8 cellular contexts compared by ENCODE assay signal in the genomic region with DNA sequence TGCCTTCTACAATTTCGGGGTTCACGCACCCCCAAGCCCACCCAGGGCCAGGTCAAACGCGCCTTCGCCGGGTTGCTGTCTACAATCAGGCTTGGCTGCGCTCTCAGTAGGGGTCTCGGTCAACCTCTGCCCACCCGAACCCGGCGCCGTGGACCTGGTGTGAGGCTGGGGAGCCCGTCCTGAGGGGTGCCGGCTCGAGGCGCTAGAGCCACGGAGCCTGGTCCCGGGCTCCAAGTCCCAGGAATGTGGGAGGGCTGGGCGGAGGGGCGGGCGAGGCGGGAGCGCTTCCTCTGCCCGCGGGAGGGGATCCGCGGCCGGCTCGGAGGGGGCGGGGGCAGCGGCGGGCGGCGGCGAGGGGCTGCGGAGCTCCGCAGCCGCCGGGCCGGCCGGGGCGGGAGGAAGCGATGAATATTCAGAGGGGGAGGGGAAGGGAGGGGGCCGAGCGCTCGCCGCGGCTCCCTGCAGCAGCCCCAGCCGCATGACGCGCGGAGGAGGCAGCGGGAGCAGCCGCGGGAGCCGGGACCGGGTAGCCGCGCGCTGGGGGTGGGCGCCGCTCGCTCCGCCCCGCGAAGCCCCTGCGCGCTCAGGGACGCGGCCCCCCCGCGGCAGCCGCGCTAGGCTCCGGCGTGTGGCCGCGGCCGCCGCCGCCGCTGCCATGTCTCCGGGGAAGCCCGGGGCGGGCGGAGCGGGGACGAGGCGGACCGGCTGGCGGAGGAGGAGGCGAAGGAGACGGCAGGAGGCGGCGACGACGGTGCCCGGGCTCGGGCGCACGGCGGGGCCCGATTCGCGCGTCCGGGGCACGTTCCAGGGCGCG. TPM values are rescaled to one million over a fixed set of nuclear protein-coding genes. Genes with fewer than 3 reads are reported as not detected.
DNase-seq lines count a peak whose midpoint lies in the region; ATAC-seq and TF ChIP-seq lines count a peak whose summit lies in the region.

A gene (plus strand): TSS at position 467 of the 814 bp plus-strand sequence. CDS start 354 bp downstream, outside the sequence.

- peak within 1 kb of the TSS; percentile 67 for H3K4me2 ChIP-seq in neuronal stem cell (ENCODE audit: insufficient read depth, low read length, poor library complexity, severe bottlenecking)

- peak within 1 kb of the TSS; percentile 95 for H2BK120ac ChIP-seq in neuronal stem cell (ENCODE audit: low read depth, low read length)

- intact Hi-C loops in upper lobe of right lung (cut with DNase I): no loop called here

- no peak within 1 kb of the TSS for H4K8ac ChIP-seq in neuronal stem cell (ENCODE audit: low read depth, low read length)

- peak within 1 kb of the TSS; percentile 77 for H4K91ac ChIP-seq in neuronal stem cell (ENCODE audit: low read depth, low read length, poor library complexity)

- H3K4me1 ChIP-seq in neuronal stem cell (ENCODE audit: control insufficient read depth in 2 of 2, insufficient read depth in 1 of 2, low read depth in 1 of 2, low read length in 2 of 2) (peaks cover 14 to 19% of the 10 kb centered on the region in 2 donors), upper lobe of right lung (peaks cover 15% of the 10 kb centered on the region)

- peaks cover 37% of the 10 kb centered on the region for H3K4me1 Mint-ChIP-seq in activated naive CD4-positive, alpha-beta T cell treated with anti-CD3 and anti-CD28 coated beads, Interleukin-2, amount 10 ng/mL, durations not matched to agents 7 days and 5 days

- peak within 1 kb of the TSS; percentile 67 to 94 for H3K4me3 ChIP-seq in neuronal stem cell (ENCODE audit: low read length in 2 of 2)
- peak within 1 kb of the TSS; percentile 88 for H3K4me3 ChIP-seq in upper lobe of right lung

- no peaks in the 10 kb centered on the region for H3K27me3 ChIP-seq in neuronal stem cell (ENCODE audit: control insufficient read depth in 3 of 3, insufficient read depth in 3 of 3, low read depth in 1 of 3, low read length in 3 of 3)
- no peaks in the 10 kb centered on the region for H3K27me3 ChIP-seq in upper lobe of right lung

- no peak for TF ChIP-seq CTCF in upper lobe of right lung (IDR thresholded peaks at IDR 0.05)

- H3K4me3 Mint-ChIP-seq in activated naive CD4-positive, alpha-beta T cell treated with anti-CD3 and anti-CD28 coated beads, Interleukin-2, amount 10 ng/mL, durations not matched to agents 7 days and 5 days: peak within 1 kb of the TSS; percentile 98

- peak within 1 kb of the TSS; percentile 93 for H3K9ac ChIP-seq in neuronal stem cell (ENCODE audit: low read depth, low read length, poor library complexity)

- peak within 1 kb of the TSS; percentile 92 for H3K14ac ChIP-seq in neuronal stem cell (ENCODE audit: low read length)

- H3K27me3 Mint-ChIP-seq in activated naive CD4-positive, alpha-beta T cell treated with anti-CD3 and anti-CD28 coated beads, Interleukin-2, amount 10 ng/mL, durations not matched to agents 7 days and 5 days: peaks cover 37% of the 10 kb centered on the region

- H3K36me3 Mint-ChIP-seq in activated naive CD4-positive, alpha-beta T cell treated with anti-CD3 and anti-CD28 coated beads, Interleukin-2, amount 10 ng/mL, durations not matched to agents 7 days and 5 days: peaks cover 27% of the 10 kb centered on the region

- H2AK5ac ChIP-seq in neuronal stem cell (ENCODE audit: low read depth, low read length): peak within 1 kb of the TSS; percentile 58

- H2BK5ac ChIP-seq in neuronal stem cell (ENCODE audit: low read length): peak within 1 kb of the TSS; percentile 80

- H2BK12ac ChIP-seq in neuronal stem cell (ENCODE audit: low read length): peak within 1 kb of the TSS; percentile 80

- H2BK15ac ChIP-seq in neuronal stem cell (ENCODE audit: low read length): peak within 1 kb of the TSS; percentile 96

- H3K27ac Mint-ChIP-seq in activated naive CD4-positive, alpha-beta T cell treated with anti-CD3 and anti-CD28 coated beads, Interleukin-2, amount 10 ng/mL, durations not matched to agents 7 days and 5 days: peak within 1 kb of the TSS; percentile 89

- ATAC-seq in GM18868 (IDR thresholded peaks at IDR 0.05; ENCODE audit: unreplicated experiment) (peak; percentile 61), HG03159 (IDR thresholded peaks at IDR 0.05; ENCODE audit: unreplicated experiment) (peak; percentile 43), upper lobe of right lung (peak; percentile 76)

- H3K9me3 ChIP-seq in neuronal stem cell (replicated peaks in 1 of 2; ENCODE audit: control insufficient read depth in 2 of 2, insufficient read depth in 1 of 2, low read depth in 1 of 2, low read length in 2 of 2) (no peaks in the 10 kb centered on the region), upper lobe of right lung (no peaks in the 10 kb centered on the region)

- no CpG with 5 or more reads among the region's 110 CpGs for WGBS in neuronal stem cell (ENCODE audit: extremely low coverage in 2 of 2, insufficient read length in 2 of 2, insufficient replicate concordance in 1 of 2), 2 donors

- CTCF ChIA-PET in activated naive CD4-positive, alpha-beta T cell treated with anti-CD3 and anti-CD28 coated beads, Interleukin-2, amount 10 ng/mL, durations not matched to agents 7 days and 5 days (lab: Charles Lee): interaction anchor here (1.0 to 1.7 kb wide), 3 partner anchors 9 to 127 kb away, joined by 3 to 13 read pairs (median 10); no protein-coding TSS in a partner anchor

- H3K23ac ChIP-seq in neuronal stem cell (ENCODE audit: low read depth, low read length, poor library complexity): peak within 1 kb of the TSS; percentile 50

- peak within 1 kb of the TSS; percentile 96 for H2AFZ ChIP-seq in neuronal stem cell (ENCODE audit: low read length)

- in situ Hi-C loops in ACHN (cut with HindIII; ENCODE audit: low pct_ligation_motif_present, low pct_unique_long_range_greater_than_20kb, low sequenced_read_pairs): no loop called here

- peak within 1 kb of the TSS; percentile 24 for H3K4ac ChIP-seq in neuronal stem cell (ENCODE audit: low read length)

- H3K79me1 ChIP-seq in neuronal stem cell (ENCODE audit: low read depth, low read length): no peaks in the 10 kb centered on the region

- H3K18ac ChIP-seq in neuronal stem cell (ENCODE audit: low read length): peak within 1 kb of the TSS; percentile 100

- H3K27ac ChIP-seq in neuronal stem cell (replicated peaks; ENCODE audit: low read length) (peak within 1 kb of the TSS; percentile 80), upper lobe of right lung (peak within 1 kb of the TSS; percentile 80)

- H3K9me3 Mint-ChIP-seq in activated naive CD4-positive, alpha-beta T cell treated with anti-CD3 and anti-CD28 coated beads, Interleukin-2, amount 10 ng/mL, durations not matched to agents 7 days and 5 days: no peaks in the 10 kb centered on the region

- DNase-seq in ACHN: peak; percentile 55
- DNase-seq in RPMI8226: peak; percentile 30
- peak; percentile 72 for DNase-seq in activated naive CD4-positive, alpha-beta T cell treated with anti-CD3 and anti-CD28 coated beads, Interleukin-2, amount 10 ng/mL, durations not matched to agents 7 days and 5 days
- no peak for DNase-seq in glomerular endothelial cell (ENCODE audit: extremely low read depth, low read depth, low spot score)
- DNase-seq in neuronal stem cell (ENCODE audit: low spot score): peak; percentile 74
- peak; percentile 83 for DNase-seq in upper lobe of right lung

- H3K36me3 ChIP-seq in neuronal stem cell (replicated peaks in 1 of 2; ENCODE audit: control insufficient read depth in 2 of 2, insufficient read depth in 2 of 2, low read length in 2 of 2) (peaks cover 0 to 1% of the 10 kb centered on the region in 2 donors), upper lobe of right lung (no peaks in the 10 kb centered on the region)

RNA-seq across cellular contexts. Expression of the gene that starts here (rescaled TPM):
- 17.3 and 21.5 TPM in 2 replicates for total RNA-seq in glomerular endothelial cell
- polyA plus RNA-seq in neuronal stem cell (2013, experiment 1 of 2): 12.6 TPM
- 12.9 TPM for polyA plus RNA-seq in neuronal stem cell (2013, experiment 2 of 2)
- 34.9 TPM for total RNA-seq in upper lobe of right lung
